Comparison of ENCODE assay signal across 11 cellular contexts in genomic region chr1:246583056-246583440, GRCh38. TPM values are rescaled to one million over a fixed set of nuclear protein-coding genes. Genes with fewer than 3 reads are reported as not detected.
A peak's percentile ranks its signal among the peaks of the same experiment; 100 is the strongest.
DNase-seq lines count a peak whose midpoint lies in the region; ATAC-seq and TF ChIP-seq lines count a peak whose summit lies in the region.
"Had no signal": no experiment of that assay in that cellular context is flagged by ENCODE, and none has a peak within 500 bp of the region (broad histone marks: within the 10 kb centered on the region; RNA-seq: fewer than 3 reads in every experiment).

No MANE protein-coding gene starts in this region.

- H3K9me3 ChIP-seq in lower lobe of right lung (no peaks in the 10 kb centered on the region), thyroid gland (no peaks in the 10 kb centered on the region)

- POLR2A ChIA-PET in activated CD4-positive, alpha-beta memory T cell treated with anti-CD3 and anti-CD28 coated beads, Interleukin-2, amount 10 ng/mL, durations not matched to agents 7 days and 5 days (lab: Charles Lee), result interaction anchor here (1.6 kb wide), 1 partner anchor 17 kb away, joined by 6 read pairs; the partner anchor contains the start of genes CNST and TFB2M

- CTCF ChIA-PET in activated naive CD4-positive, alpha-beta T cell treated with anti-CD3 and anti-CD28 coated beads, Interleukin-2, amount 10 ng/mL, durations not matched to agents 7 days and 5 days (lab: Charles Lee), result no interaction called here
- CTCF ChIA-PET in activated CD4-positive, alpha-beta memory T cell treated with anti-CD3 and anti-CD28 coated beads, Interleukin-2, amount 10 ng/mL, durations not matched to agents 7 days and 5 days (lab: Charles Lee), result no interaction called here

- H3K36me3 Mint-ChIP-seq in activated naive CD4-positive, alpha-beta T cell treated with anti-CD3 and anti-CD28 coated beads, Interleukin-2, amount 10 ng/mL, durations not matched to agents 7 days and 5 days, result peaks cover 36% of the 10 kb centered on the region
- H3K36me3 Mint-ChIP-seq in activated naive CD4-positive, alpha-beta T cell treated with anti-CD3 and anti-CD28 coated beads, Interleukin-2, amount 50 U/mL, for 72 hours, result peaks cover 9 to 23% of the 10 kb centered on the region in 2 donors
- peaks cover 23% of the 10 kb centered on the region for H3K36me3 Mint-ChIP-seq in activated naive CD8-positive, alpha-beta T cell treated with anti-CD3 and anti-CD28 coated beads, Interleukin-2, amount 50 U/mL, for 24 hours (ENCODE audit: low read depth)
- peaks cover 29% of the 10 kb centered on the region for H3K36me3 Mint-ChIP-seq in activated CD4-positive, alpha-beta memory T cell treated with anti-CD3 and anti-CD28 coated beads, Interleukin-2, amount 10 ng/mL, durations not matched to agents 7 days and 5 days (ENCODE audit: low read depth)

- H3K27ac ChIP-seq in lower lobe of right lung (peak overlapping the region; percentile 57), thyroid gland (peak overlapping the region; percentile 11 to 75 (median 72))
- H3K27ac ChIP-seq: RWPE1 had no signal

- H3K4me1 ChIP-seq in lower lobe of right lung (peaks cover 76% of the 10 kb centered on the region), thyroid gland (peaks cover 47 to 52% of the 10 kb centered on the region in 2 donors)

- WGBS in thyroid gland, 2 donors, result 85 to 94% methylated on average over 2 of the region's 2 CpGs

- no peak overlapping the region for H3K4me3 Mint-ChIP-seq in activated naive CD4-positive, alpha-beta T cell treated with anti-CD3 and anti-CD28 coated beads, Interleukin-2, amount 10 ng/mL, durations not matched to agents 7 days and 5 days
- no peak overlapping the region for H3K4me3 Mint-ChIP-seq in activated naive CD8-positive, alpha-beta T cell treated with anti-CD3 and anti-CD28 coated beads, Interleukin-2, amount 50 U/mL, for 24 hours
- H3K4me3 Mint-ChIP-seq in activated CD4-positive, alpha-beta memory T cell treated with anti-CD3 and anti-CD28 coated beads, Interleukin-2, amount 10 ng/mL, durations not matched to agents 7 days and 5 days, result no peak overlapping the region

- no peaks in the 10 kb centered on the region for H3K9me3 Mint-ChIP-seq in activated naive CD4-positive, alpha-beta T cell treated with anti-CD3 and anti-CD28 coated beads, Interleukin-2, amount 10 ng/mL, durations not matched to agents 7 days and 5 days
- H3K9me3 Mint-ChIP-seq in activated naive CD4-positive, alpha-beta T cell treated with anti-CD3 and anti-CD28 coated beads, Interleukin-2, amount 50 U/mL, for 72 hours, result no peaks in the 10 kb centered on the region
- H3K9me3 Mint-ChIP-seq in activated naive CD8-positive, alpha-beta T cell treated with anti-CD3 and anti-CD28 coated beads, Interleukin-2, amount 50 U/mL, for 24 hours, result no peaks in the 10 kb centered on the region
- no peaks in the 10 kb centered on the region for H3K9me3 Mint-ChIP-seq in activated CD4-positive, alpha-beta memory T cell treated with anti-CD3 and anti-CD28 coated beads, Interleukin-2, amount 10 ng/mL, durations not matched to agents 7 days and 5 days

- H3K27me3 Mint-ChIP-seq in activated naive CD4-positive, alpha-beta T cell treated with anti-CD3 and anti-CD28 coated beads, Interleukin-2, amount 10 ng/mL, durations not matched to agents 7 days and 5 days, result no peaks in the 10 kb centered on the region
- no peaks in the 10 kb centered on the region for H3K27me3 Mint-ChIP-seq in activated naive CD8-positive, alpha-beta T cell treated with anti-CD3 and anti-CD28 coated beads, Interleukin-2, amount 50 U/mL, for 24 hours
- H3K27me3 Mint-ChIP-seq in activated CD4-positive, alpha-beta memory T cell treated with anti-CD3 and anti-CD28 coated beads, Interleukin-2, amount 10 ng/mL, durations not matched to agents 7 days and 5 days, result no peaks in the 10 kb centered on the region

- intact Hi-C loops in lower lobe of right lung (cut with DNase I), result no loop called here
- intact Hi-C loops in thyroid gland (cut with DNase I), result no loop called here

- no peak for TF ChIP-seq CTCF in lower lobe of right lung (IDR thresholded peaks at IDR 0.05)
- no peak for TF ChIP-seq CTCF in thyroid gland (IDR thresholded peaks at IDR 0.05)

- peaks cover 36% of the 10 kb centered on the region for H3K4me1 Mint-ChIP-seq in activated naive CD4-positive, alpha-beta T cell treated with anti-CD3 and anti-CD28 coated beads, Interleukin-2, amount 10 ng/mL, durations not matched to agents 7 days and 5 days
- peaks cover 48% of the 10 kb centered on the region for H3K4me1 Mint-ChIP-seq in activated naive CD8-positive, alpha-beta T cell treated with anti-CD3 and anti-CD28 coated beads, Interleukin-2, amount 50 U/mL, for 24 hours
- H3K4me1 Mint-ChIP-seq in activated CD4-positive, alpha-beta memory T cell treated with anti-CD3 and anti-CD28 coated beads, Interleukin-2, amount 10 ng/mL, durations not matched to agents 7 days and 5 days, result peaks cover 30% of the 10 kb centered on the region

- no peak for DNase-seq in activated naive CD4-positive, alpha-beta T cell treated with anti-CD3 and anti-CD28 coated beads, Interleukin-2, amount 10 ng/mL, durations not matched to agents 7 days and 5 days
- no peak for DNase-seq in activated naive CD4-positive, alpha-beta T cell treated with anti-CD3 and anti-CD28 coated beads, Interleukin-2, amount 50 U/mL, for 72 hours (ENCODE audit: low spot score in 2 of 2)
- DNase-seq in activated naive CD8-positive, alpha-beta T cell treated with anti-CD3 and anti-CD28 coated beads, Interleukin-2, amount 50 U/mL, for 24 hours, result no peak
- DNase-seq in lower lobe of right lung (no peak), thyroid gland (no peak), amygdala (lab: John Stamatoyannopoulos, UW) (no peak)
- no peak for DNase-seq in activated CD4-positive, alpha-beta memory T cell treated with anti-CD3 and anti-CD28 coated beads, Interleukin-2, amount 10 ng/mL, durations not matched to agents 7 days and 5 days
- DNase-seq: mesendoderm, NCI-H446 treated with DMSO at 0.1 percent for 48 hours had no signal

- H3K4me3 ChIP-seq in lower lobe of right lung (no peak overlapping the region), thyroid gland (replicated peaks in 1 of 3) (no peak overlapping the region)

- H3K27ac Mint-ChIP-seq in activated naive CD4-positive, alpha-beta T cell treated with anti-CD3 and anti-CD28 coated beads, Interleukin-2, amount 10 ng/mL, durations not matched to agents 7 days and 5 days, result peak overlapping the region; percentile 73
- peak overlapping the region in 1 of 2 donors; percentile 49 for H3K27ac Mint-ChIP-seq in activated naive CD4-positive, alpha-beta T cell treated with anti-CD3 and anti-CD28 coated beads, Interleukin-2, amount 50 U/mL, for 72 hours
- peak overlapping the region; percentile 17 for H3K27ac Mint-ChIP-seq in activated naive CD8-positive, alpha-beta T cell treated with anti-CD3 and anti-CD28 coated beads, Interleukin-2, amount 50 U/mL, for 24 hours
- H3K27ac Mint-ChIP-seq in activated CD4-positive, alpha-beta memory T cell treated with anti-CD3 and anti-CD28 coated beads, Interleukin-2, amount 10 ng/mL, durations not matched to agents 7 days and 5 days, result no peak overlapping the region

- no peak for TF ChIP-seq POLR2A in thyroid gland (IDR thresholded peaks at IDR 0.05)
- no peak for TF ChIP-seq POLR2A in GM18505 (IDR thresholded peaks at IDR 0.05; ENCODE audit: borderline replicate concordance, extremely low read depth, insufficient read depth, insufficient read length)

- H3K36me3 ChIP-seq in lower lobe of right lung, result no peaks in the 10 kb centered on the region
- no peaks in the 10 kb centered on the region for H3K36me3 ChIP-seq in thyroid gland

- no peaks in the 10 kb centered on the region for H3K27me3 ChIP-seq in lower lobe of right lung (ENCODE audit: low read depth)
- no peaks in the 10 kb centered on the region for H3K27me3 ChIP-seq in thyroid gland

- ATAC-seq in activated naive CD4-positive, alpha-beta T cell treated with anti-CD3 and anti-CD28 coated beads, Interleukin-2, amount 50 U/mL, for 72 hours, result no peak
- ATAC-seq in activated naive CD8-positive, alpha-beta T cell treated with anti-CD3 and anti-CD28 coated beads, Interleukin-2, amount 50 U/mL, for 24 hours, result no peak
- ATAC-seq in lower lobe of right lung (peak in 1 of 2 donors; percentile 54), GM18505 (IDR thresholded peaks at IDR 0.05; ENCODE audit: unreplicated experiment) (no peak)

RNA-seq across cellular contexts. Expression of gene CNST, which starts 16.8 kb away (rescaled TPM):
- 10 to 100 TPM; 27.2 to 40.7 TPM for total RNA-seq in activated naive CD4-positive, alpha-beta T cell treated with anti-CD3 and anti-CD28 coated beads, Interleukin-2, amount 50 U/mL, for 72 hours
- 31.4 TPM for total RNA-seq in lower lobe of right lung
- 10 to 100 TPM; 38.8 to 49.5 (median 41.7) TPM for total RNA-seq in thyroid gland
- 10 to 100 TPM; 36.2 to 39.3 TPM for total RNA-seq in activated CD4-positive, alpha-beta memory T cell treated with anti-CD3 and anti-CD28 coated beads, Interleukin-2, amount 10 ng/mL, durations not matched to agents 7 days and 5 days

RNA-seq across cellular contexts. Expression of gene TFB2M, which starts 17.0 kb away (rescaled TPM):
- total RNA-seq in activated naive CD4-positive, alpha-beta T cell treated with anti-CD3 and anti-CD28 coated beads, Interleukin-2, amount 50 U/mL, for 72 hours, result 10 to 100 TPM; 11.9 to 17.6 TPM
- total RNA-seq in lower lobe of right lung, result 10.2 TPM
- 10 to 100 TPM; 12.2 to 21.9 (median 15.9) TPM for total RNA-seq in thyroid gland
- total RNA-seq in activated CD4-positive, alpha-beta memory T cell treated with anti-CD3 and anti-CD28 coated beads, Interleukin-2, amount 10 ng/mL, durations not matched to agents 7 days and 5 days, result 1 to 10 TPM; 7.4 to 9.0 TPM
